Comparison of ENCODE assay signal across 9 cellular contexts in genomic region chr12:81644503-81644902, GRCh38.
DNase-seq lines count a peak whose midpoint lies in the region; ATAC-seq and TF ChIP-seq lines count a peak whose summit lies in the region.
"Had no signal": no experiment of that assay in that cellular context is flagged by ENCODE, and none has a peak within 500 bp of the region (broad histone marks: within the 10 kb centered on the region; RNA-seq: fewer than 3 reads in every experiment).

No MANE protein-coding gene starts in this region.

- WGBS in mesenchymal stem cell = no CpG with 5 or more reads among the region's 1 CpG

- DNase-seq in SIG-M5 treated with dmso at 0.1 percent for 504 hours (lab: John Stamatoyannopoulos, UW; ENCODE audit: unreplicated experiment) = peak; percentile 63
- DNase-seq in SIG-M5 (lab: John Stamatoyannopoulos, UW) = no peak
- DNase-seq in NCI-H510A (lab: John Stamatoyannopoulos, UW) = peak; percentile 13
- peak; percentile 66 for DNase-seq in cardiac fibroblast (ENCODE audit: low read depth in 2 of 2)
- DNase-seq in mesenchymal stem cell = peak; percentile 43
- no peak for DNase-seq in GDM1 (lab: John Stamatoyannopoulos, UW)

- no peak overlapping the region for H3K4ac ChIP-seq in mesenchymal stem cell (ENCODE audit: low read depth in 1 of 2, low read length in 2 of 2)

- ATAC-seq in HG03354 (IDR thresholded peaks at IDR 0.05; ENCODE audit: poor library complexity, severe bottlenecking, unreplicated experiment) (peak; percentile 86), HG03039 (IDR thresholded peaks at IDR 0.05; ENCODE audit: unreplicated experiment) (no peak)

- H2AFZ ChIP-seq in mesenchymal stem cell (ENCODE audit: low read depth, low read length) = no peak overlapping the region

- H3K9ac ChIP-seq in mesenchymal stem cell (ENCODE audit: low read length) = no peak overlapping the region
- H3K9ac ChIP-seq: BLaER1 treated with 17β-estradiol and CSF1 and Interleukin-3, amounts not matched to agents 10 nM and 100 nM had no signal

- H2BK120ac ChIP-seq in mesenchymal stem cell (ENCODE audit: low read depth, low read length) = no peak overlapping the region

- no peak overlapping the region for H3K18ac ChIP-seq in mesenchymal stem cell (ENCODE audit: low read depth in 1 of 2, low read length in 2 of 2)

- no peaks in the 10 kb centered on the region for H3K36me3 ChIP-seq in mesenchymal stem cell (ENCODE audit: control insufficient read depth in 1 of 2, insufficient read depth in 2 of 2, low read depth in 1 of 2, low read length in 2 of 2)
- H3K36me3 ChIP-seq: BLaER1 treated with 17β-estradiol and CSF1 and Interleukin-3, amounts not matched to agents 10 nM and 100 nM had no signal

- H3K14ac ChIP-seq in mesenchymal stem cell (ENCODE audit: low read length in 2 of 2) = no peak overlapping the region

- peak; percentile 31 for TF ChIP-seq CTCF in cardiac fibroblast (IDR thresholded peaks at IDR 0.05; ENCODE audit: low read depth, low read length)

- no peaks in the 10 kb centered on the region for H3K79me1 ChIP-seq in mesenchymal stem cell (replicated peaks; ENCODE audit: low read length, poor library complexity, severe bottlenecking)

- no peaks in the 10 kb centered on the region for H3K9me3 ChIP-seq in mesenchymal stem cell (ENCODE audit: control insufficient read depth, low read length)
- H3K9me3 ChIP-seq: BLaER1 treated with 17β-estradiol and CSF1 and Interleukin-3, amounts not matched to agents 10 nM and 100 nM had no signal

- H3K4me2 ChIP-seq in mesenchymal stem cell (ENCODE audit: low read length, poor library complexity, severe bottlenecking) = no peak overlapping the region
- H3K4me2 ChIP-seq: BLaER1 treated with 17β-estradiol and CSF1 and Interleukin-3, amounts not matched to agents 10 nM and 100 nM had no signal

- no peak overlapping the region for H2BK5ac ChIP-seq in mesenchymal stem cell (ENCODE audit: low read depth, low read length, poor library complexity, severe bottlenecking)

- H3K27ac ChIP-seq in mesenchymal stem cell (ENCODE audit: low read length, poor library complexity, severe bottlenecking) = no peak overlapping the region
- H3K27ac ChIP-seq: BLaER1 treated with 17β-estradiol and CSF1 and Interleukin-3, amounts not matched to agents 10 nM and 100 nM had no signal

- peaks cover 0 to 8% of the 10 kb centered on the region in 2 experiments for H3K27me3 ChIP-seq in mesenchymal stem cell (ENCODE audit: control insufficient read depth in 1 of 2, insufficient read depth in 1 of 2, low read length in 2 of 2)
- H3K27me3 ChIP-seq: BLaER1 treated with 17β-estradiol and CSF1 and Interleukin-3, amounts not matched to agents 10 nM and 100 nM had no signal

- no peak overlapping the region for H4K91ac ChIP-seq in mesenchymal stem cell (ENCODE audit: low read length)

- no peak overlapping the region for H3K23ac ChIP-seq in mesenchymal stem cell (ENCODE audit: low read length in 2 of 2)

- H3K4me3 ChIP-seq in cardiac fibroblast (replicated peaks in 1 of 2; ENCODE audit: low read depth in 2 of 2, low read length in 2 of 2) = no peak overlapping the region
- no peak overlapping the region for H3K4me3 ChIP-seq in mesenchymal stem cell (ENCODE audit: insufficient read depth in 1 of 2, low read depth in 1 of 2, low read length in 2 of 2)
- H3K4me3 ChIP-seq: BLaER1 treated with 17β-estradiol and CSF1 and Interleukin-3, amounts not matched to agents 10 nM and 100 nM had no signal

- no peak overlapping the region for H2BK12ac ChIP-seq in mesenchymal stem cell (ENCODE audit: low read length in 2 of 2)

- no peak overlapping the region for H2AK5ac ChIP-seq in mesenchymal stem cell (ENCODE audit: low read length, severe bottlenecking)

- no peak overlapping the region for H4K8ac ChIP-seq in mesenchymal stem cell (ENCODE audit: low read length)

- H2BK15ac ChIP-seq in mesenchymal stem cell (ENCODE audit: low read depth, poor library complexity, severe bottlenecking) = no peak overlapping the region

- H3K4me1 ChIP-seq in mesenchymal stem cell (ENCODE audit: control insufficient read depth, insufficient read depth, low read depth, low read length) = no peaks in the 10 kb centered on the region
- H3K4me1 ChIP-seq: BLaER1 treated with 17β-estradiol and CSF1 and Interleukin-3, amounts not matched to agents 10 nM and 100 nM had no signal

Comparison
In these comparisons a context has a peak if more than half of its experiments do, and no peak if none do; other contexts are left out.
1. DNase-seq: peak in SIG-M5 treated with dmso at 0.1 percent for 504 hours (single experiment), NCI-H510A (single experiment), cardiac fibroblast (2 of 2) and mesenchymal stem cell (single experiment); none in SIG-M5 (single experiment) and GDM1 (single experiment).